12 cellular contexts compared by ENCODE assay signal in the genomic region with DNA sequence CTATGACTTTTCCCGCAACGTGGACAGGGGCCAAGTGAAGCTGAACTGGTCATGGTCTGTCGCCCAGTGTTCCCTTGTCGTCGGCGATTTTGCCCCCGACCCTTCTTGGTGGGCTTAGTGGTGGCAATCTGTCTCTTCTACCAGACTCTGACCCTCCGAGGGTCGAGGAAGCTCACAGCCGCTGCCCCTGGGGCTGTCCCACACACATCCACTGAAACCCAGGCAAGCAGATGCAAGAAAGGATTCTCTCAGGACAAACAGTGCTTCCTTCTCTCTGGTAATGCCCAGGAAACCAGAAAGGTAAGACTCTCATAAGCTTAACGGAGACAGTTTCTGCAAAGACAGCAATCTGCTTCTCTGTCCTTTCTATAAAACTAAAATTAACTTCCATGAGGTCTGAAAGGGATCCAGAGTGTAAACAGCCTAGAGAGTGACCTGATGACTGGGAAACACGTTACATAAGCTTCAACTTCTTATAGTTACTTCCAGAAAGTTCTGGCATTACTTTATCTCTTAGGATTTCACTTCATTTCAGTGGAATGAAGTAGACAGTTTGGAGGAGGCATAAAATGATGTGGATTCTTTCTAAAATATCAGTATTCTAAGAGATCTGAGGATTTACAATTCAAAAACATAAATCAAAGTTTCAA. TPM values are rescaled to one million over a fixed set of nuclear protein-coding genes. Genes with fewer than 3 reads are reported as not detected.
DNase-seq lines count a peak whose midpoint lies in the region; ATAC-seq, FAIRE-seq and TF ChIP-seq lines count a peak whose summit lies in the region.
"Had no signal": no experiment of that assay in that cellular context is flagged by ENCODE, and none has a peak within 500 bp of the region (broad histone marks: within the 10 kb centered on the region; RNA-seq: fewer than 3 reads in every experiment).

No MANE protein-coding gene starts in this region.

- no peak for FAIRE-seq in GM12878 (lab: Jason Lieb, UNC)
- FAIRE-seq: bronchial epithelial cell had no signal

- in situ Hi-C loops in GM12878 (cut with MboI): loop anchor here (5.0 kb wide), 1 partner anchor 113 kb away; no protein-coding TSS in a partner anchor

- no peak for TF ChIP-seq EP300 in GM12878 (IDR thresholded peaks at IDR 0.05; ENCODE audit: borderline replicate concordance in 1 of 2, control insufficient read depth in 1 of 2, low read depth in 2 of 2, low read length in 2 of 2)

- ATAC-seq in GM12878: no peak
- ATAC-seq in stimulated activated effector memory CD8-positive, alpha-beta T cell treated with anti-CD3 and anti-CD28 coated beads, Interleukin-12 subunit alpha, Interleukin-12 subunit beta, amount 100 ng/mL, for 72 hours: no peak

- peak; percentile 29 for DNase-seq in EL
- DNase-seq in GM12878 (ENCODE audit: low read depth, low spot score): no peak
- no peak for DNase-seq in skeletal muscle cell (ENCODE audit: low read depth)
- no peak for DNase-seq in activated naive CD4-positive, alpha-beta T cell (lab: John Stamatoyannopoulos, UW)
- no peak for DNase-seq in stimulated activated effector memory CD8-positive, alpha-beta T cell treated with anti-CD3 and anti-CD28 coated beads, Interleukin-12 subunit alpha, Interleukin-12 subunit beta, amount 100 ng/mL, for 72 hours (ENCODE audit: low spot score in 2 of 2)
- DNase-seq in SKM-1 treated with dmso at 0.1 percent for 144 hours (lab: John Stamatoyannopoulos, UW; ENCODE audit: unreplicated experiment): no peak
- no peak for DNase-seq in RKO (ENCODE audit: low spot score)
- DNase-seq: activated CD4-positive, CD25-positive, alpha-beta regulatory T cell; NCI-H446 had no signal

- BruUV-seq in GM12878 (replicated peaks; lab: Mats Ljungman, UMichigan): no TSS peak

- H3K27ac ChIP-seq in GM12878 (ENCODE audit: control insufficient read depth, insufficient read depth) (no peak overlapping the region), layer of hippocampus (ENCODE audit: low read depth, low read length) (peak overlapping the region; percentile 80)

- H3K9ac ChIP-seq in GM12878 (ENCODE audit: control insufficient read depth, insufficient read depth, low read length): no peak overlapping the region

- RAD21 ChIA-PET in GM12878 (lab: Charles Lee; ENCODE audit: unreplicated experiment): interaction anchor here (0.7 to 6.4 kb wide), 6 partner anchors 93 to 197 kb away, joined by 3 to 41 read pairs (median 5); no protein-coding TSS in a partner anchor

- no peak overlapping the region for H3K4me3 Mint-ChIP-seq in stimulated activated effector memory CD8-positive, alpha-beta T cell treated with anti-CD3 and anti-CD28 coated beads, Interleukin-12 subunit alpha, Interleukin-12 subunit beta, amount 100 ng/mL, for 72 hours

- no peak overlapping the region for H2AFZ ChIP-seq in GM12878 (ENCODE audit: control insufficient read depth, low read depth, low read length)

- peaks cover 21% of the 10 kb centered on the region for H3K4me1 ChIP-seq in GM12878 (ENCODE audit: control insufficient read depth, insufficient read depth, low read length)

- POLR2A ChIA-PET in GM12878 (lab: Charles Lee): interaction anchor here (0.7 kb wide), 1 partner anchor 10 kb away, joined by 3 read pairs; no protein-coding TSS in a partner anchor

- 9% methylated on average over 12 of the region's 12 CpGs for WGBS in GM12878 (ENCODE audit: insufficient coverage, insufficient replicate concordance, low lambda C conversion rate, missing lambda C conversion rate)

- peaks cover 9% of the 10 kb centered on the region for H3K4me1 Mint-ChIP-seq in stimulated activated effector memory CD8-positive, alpha-beta T cell treated with anti-CD3 and anti-CD28 coated beads, Interleukin-12 subunit alpha, Interleukin-12 subunit beta, amount 100 ng/mL, for 72 hours

- H3K4me3 ChIP-seq in GM12878 (no peak overlapping the region), skeletal muscle cell (ENCODE audit: low read depth, low read length) (peak overlapping the region; percentile 53)

- H3K27ac Mint-ChIP-seq in stimulated activated effector memory CD8-positive, alpha-beta T cell treated with anti-CD3 and anti-CD28 coated beads, Interleukin-12 subunit alpha, Interleukin-12 subunit beta, amount 100 ng/mL, for 72 hours: no peak overlapping the region
- H3K27ac Mint-ChIP-seq: memory B cell had no signal

- CTCF ChIA-PET in GM12878 (lab: Yijun Ruan, JAX): interaction anchor here (0.7 to 8.1 kb wide), 15 partner anchors 8 to 1263 kb away, joined by 3 to 111 read pairs (median 6); no protein-coding TSS in a partner anchor

- SMC1A ChIA-PET in GM12878 (lab: Charles Lee; ENCODE audit: uncharacterized antibody, unreplicated experiment): interaction anchor here (0.7 to 6.7 kb wide), 11 partner anchors 11 to 1005 kb away, joined by 3 to 40 read pairs (median 4); no protein-coding TSS in a partner anchor

- TF ChIP-seq POLR2A in GM12878 (IDR thresholded peaks at IDR 0.05; ENCODE audit: low read depth, low read length): no peak

- no peaks in the 10 kb centered on the region for H3K79me2 ChIP-seq in GM12878 (ENCODE audit: control insufficient read depth, insufficient read depth, low read length)

- no peak for TF ChIP-seq RAD21 in GM12878 (IDR thresholded peaks at IDR 0.05; ENCODE audit: insufficient read depth, low read depth, low read length)

- intact Hi-C loops in GM12878 (cut with micrococcal nuclease; ENCODE audit: unreplicated experiment): loop anchor here (5.0 to 10.0 kb wide), 3 partner anchors 118 to 1005 kb away; no protein-coding TSS in a partner anchor

- no peaks in the 10 kb centered on the region for H3K9me3 Mint-ChIP-seq in stimulated activated effector memory CD8-positive, alpha-beta T cell treated with anti-CD3 and anti-CD28 coated beads, Interleukin-12 subunit alpha, Interleukin-12 subunit beta, amount 100 ng/mL, for 72 hours
- H3K9me3 Mint-ChIP-seq: memory B cell had no signal

- no peaks in the 10 kb centered on the region for H3K9me3 ChIP-seq in GM12878 (replicated peaks; ENCODE audit: control insufficient read depth, insufficient read depth, low read length)

- H3K36me3 Mint-ChIP-seq in stimulated activated effector memory CD8-positive, alpha-beta T cell treated with anti-CD3 and anti-CD28 coated beads, Interleukin-12 subunit alpha, Interleukin-12 subunit beta, amount 100 ng/mL, for 72 hours: no peaks in the 10 kb centered on the region
- H3K36me3 Mint-ChIP-seq: memory B cell had no signal

- H3K4me2 ChIP-seq in GM12878 (ENCODE audit: control insufficient read depth, insufficient read depth): no peak overlapping the region

- no peak for TF ChIP-seq CTCF in GM12878 (IDR thresholded peaks at IDR 0.05 in 2 of 3, conservative IDR thresholded peaks at IDR 0.05 in 1 of 3; ENCODE audit: control insufficient read depth in 2 of 3, extremely low read depth in 1 of 3, insufficient read depth in 1 of 3, low read depth in 3 of 3, low read length in 3 of 3)

- no peaks in the 10 kb centered on the region for H3K36me3 ChIP-seq in GM12878 (ENCODE audit: control insufficient read depth in 2 of 2, insufficient read depth in 2 of 2, low read length in 1 of 2)

- H4K20me1 ChIP-seq in GM12878 (ENCODE audit: control insufficient read depth, insufficient read depth): no peaks in the 10 kb centered on the region

- peaks cover 0 to 15% of the 10 kb centered on the region in 2 experiments for H3K27me3 ChIP-seq in GM12878 (replicated peaks in 1 of 2; ENCODE audit: control insufficient read depth in 2 of 2, insufficient read depth in 2 of 2, low read length in 1 of 2)
- H3K27me3 ChIP-seq in layer of hippocampus (ENCODE audit: control insufficient read depth, insufficient read depth, low read length): no peaks in the 10 kb centered on the region

TF ChIP-seq in GM12878, 131 proteins besides CTCF, POLR2A, EP300 and RAD21:
- TF ChIP-seq TCF12 (IDR thresholded peaks at IDR 0.05; ENCODE audit: low read depth, low read length) (no peak), PAX5 (IDR thresholded peaks at IDR 0.05; ENCODE audit: borderline replicate concordance, low read depth, low read length) (peak; percentile 78)
TF ChIP-seq in GM12878: peak in this region for 1.

RNA-seq across cellular contexts. Expression of a gene that starts 1.2 kb away (rescaled TPM):
- total RNA-seq in GM12878 (2013; cell fraction: nucleolus; rRNA removed): 0.20 and 0.38 TPM in 2 replicates
- 0.05 and 0.11 TPM in 2 replicates for total RNA-seq in GM12878 (2014; rRNA removed)
- total RNA-seq in GM12878 (2014; rRNA removed; fragmentation: Illumina TruSeq; extraction: Trizol): not detected in 2 replicates
- 0.21 and 0.77 TPM in 2 replicates for total RNA-seq in GM12878 (2021)
- not detected for polyA plus RNA-seq in GM12878 (2011; ENCODE audit: low read depth)
- polyA plus RNA-seq in GM12878 (2011; rRNA removed): 0.04 and 0.10 TPM in 2 replicates
- polyA plus RNA-seq in GM12878 (2011; cell fraction: cytosol; rRNA removed): 0.12 TPM in 1 of 2 replicates, not detected in the other
- 0.03 and 0.06 TPM in 2 replicates for polyA plus RNA-seq in GM12878 (2011; cell fraction: nucleus; rRNA removed)
- 0.06 TPM in 1 of 2 replicates, not detected in the other for polyA plus RNA-seq in GM12878 (2012)
- polyA plus RNA-seq in GM12878 (2014; fragmentation: Illumina TruSeq; extraction: Trizol): 0.01 TPM in 1 of 2 replicates, not detected in the other
- under 1 TPM; 0.02 to 0.05 TPM for polyA plus RNA-seq in GM12878 (2014; fragmentation: Nextera tagmentation; extraction: Ambion mirVana)
- 0.40 TPM in 1 of 2 replicates, not detected in the other for polyA plus RNA-seq in GM12878 (2014; rRNA removed)
- under 1 TPM; 0.05 to 0.19 TPM for polyA plus RNA-seq in GM12878 (2016; fragmentation: Nextera tagmentation; extraction: Ambion mirVana)
- 0.15 and 0.31 TPM in 2 replicates for polyA minus RNA-seq in GM12878 (2011; rRNA and poly(A)+ RNA removed)
- polyA minus RNA-seq in GM12878 (2011; cell fraction: cytosol; rRNA and poly(A)+ RNA removed): not detected in 2 replicates
- 0.29 and 0.36 TPM in 2 replicates for polyA minus RNA-seq in GM12878 (2011; cell fraction: nucleus; rRNA and poly(A)+ RNA removed)

RNA-seq across cellular contexts. Expression of a gene that starts 39.1 kb away (rescaled TPM):
- 47.7 and 58.3 TPM in 2 replicates for total RNA-seq in GM12878 (2013; cell fraction: nucleolus; rRNA removed)
- total RNA-seq in GM12878 (2014; rRNA removed) (12.9 and 13.2 TPM in 2 replicates), GM12878 (2014; rRNA removed; fragmentation: Illumina TruSeq; extraction: Trizol) (18.4 and 21.1 TPM in 2 replicates), GM12878 (2021) (15.2 and 15.5 TPM in 2 replicates)
- 10.7 TPM for polyA plus RNA-seq in GM12878 (2011; ENCODE audit: low read depth)
- polyA plus RNA-seq in GM12878 (2011; rRNA removed) (40.3 and 57.9 TPM in 2 replicates), GM12878 (2014; fragmentation: Illumina TruSeq; extraction: Trizol) (24.7 and 28.0 TPM in 2 replicates), GM12878 (2014; fragmentation: Nextera tagmentation; extraction: Ambion mirVana) (10 to 100 TPM; 44.3 to 60.8 TPM), GM12878 (2014; rRNA removed) (9.8 and 12.1 TPM in 2 replicates), GM12878 (2016; fragmentation: Nextera tagmentation; extraction: Ambion mirVana) (10 to 100 TPM; 33.0 to 41.1 TPM)
- 12.5 and 13.1 TPM in 2 replicates for polyA plus RNA-seq in GM12878 (2011; cell fraction: cytosol; rRNA removed)
- 23.3 and 27.5 TPM in 2 replicates for polyA plus RNA-seq in GM12878 (2011; cell fraction: nucleus; rRNA removed)
- polyA plus RNA-seq in GM12878 (2012): 15.1 and 15.7 TPM in 2 replicates
- polyA minus RNA-seq in GM12878 (2011; rRNA and poly(A)+ RNA removed): 29.3 and 49.2 TPM in 2 replicates
- polyA minus RNA-seq in GM12878 (2011; cell fraction: cytosol; rRNA and poly(A)+ RNA removed): 6.7 and 13.0 TPM in 2 replicates
- polyA minus RNA-seq in GM12878 (2011; cell fraction: nucleus; rRNA and poly(A)+ RNA removed): 26.7 and 28.2 TPM in 2 replicates
